8 cellular contexts compared by ENCODE assay signal in the genomic region with DNA sequence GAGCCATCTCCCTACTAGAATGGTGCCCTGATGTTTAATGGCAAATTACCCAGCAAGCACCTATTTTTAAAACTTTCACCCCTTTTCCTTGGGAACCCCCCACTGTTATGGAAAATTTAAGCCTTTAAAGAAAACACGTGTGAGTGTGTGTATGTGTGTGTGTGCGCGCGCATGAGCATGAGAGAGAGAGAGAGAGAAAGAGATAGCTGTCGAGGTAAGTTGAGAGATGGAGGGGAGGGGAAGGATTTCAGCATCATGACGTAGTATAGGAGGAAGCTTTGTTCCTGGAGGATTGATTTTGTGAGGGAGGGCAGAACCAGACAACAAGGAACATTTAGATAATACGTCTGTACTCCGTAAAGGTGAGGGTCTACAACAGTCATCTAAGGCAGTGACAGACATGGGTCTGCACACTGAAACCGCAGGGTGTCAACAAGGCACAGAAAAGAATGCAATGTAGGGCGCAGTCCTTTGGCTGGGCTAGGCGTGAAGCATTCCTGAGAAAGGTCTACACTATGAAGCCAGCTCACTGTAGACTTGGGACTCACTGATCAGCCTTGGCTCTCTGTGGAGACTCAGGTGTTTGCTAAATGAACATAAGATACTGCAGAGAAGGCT.
DNase-seq lines count a peak whose midpoint lies in the region; ATAC-seq and TF ChIP-seq lines count a peak whose summit lies in the region.

No MANE protein-coding gene starts in this region.

- intact Hi-C loops in A673 (cut with micrococcal nuclease; ENCODE audit: unreplicated experiment) (loop anchor here (10.0 kb wide), 1 partner anchor 252 kb away; no protein-coding TSS in a partner anchor), breast epithelium (cut with DNase I; ENCODE audit: low total_unique reads) (no loop called here), lower lobe of right lung (cut with DNase I) (no loop called here)

- H3K36me3 ChIP-seq in A673 (ENCODE audit: insufficient read depth, low read length, poor library complexity, severe bottlenecking) (no peaks in the 10 kb centered on the region), KMS-11 (ENCODE audit: insufficient read depth) (no peaks in the 10 kb centered on the region), breast epithelium (no peaks in the 10 kb centered on the region), lower lobe of right lung (no peaks in the 10 kb centered on the region), urinary bladder (ENCODE audit: insufficient read depth) (no peaks in the 10 kb centered on the region)

- no peaks in the 10 kb centered on the region for H4K20me1 ChIP-seq in KMS-11 (ENCODE audit: insufficient read depth)

- no TSS peak for BruUV-seq in A673 (replicated peaks; lab: Mats Ljungman, UMichigan)

- H3K4me1 ChIP-seq in A673 (ENCODE audit: insufficient read depth, low read length, poor library complexity, severe bottlenecking) (peaks cover 12% of the 10 kb centered on the region), KMS-11 (ENCODE audit: low read depth, poor library complexity, severe bottlenecking) (peaks cover 8% of the 10 kb centered on the region), breast epithelium (peaks cover 0 to 4% of the 10 kb centered on the region in 2 donors), lower lobe of right lung (peaks cover 18% of the 10 kb centered on the region), urinary bladder (ENCODE audit: insufficient read depth) (no peaks in the 10 kb centered on the region)

- peak overlapping the region; percentile 91 for H2AFZ ChIP-seq in KMS-11 (ENCODE audit: low read depth)

- peak; percentile 66 to 67 for ATAC-seq in lower lobe of right lung
- ATAC-seq in HG03432 (IDR thresholded peaks at IDR 0.05; ENCODE audit: unreplicated experiment) = no peak

- H3K9me3 ChIP-seq in A673 (ENCODE audit: low read depth, low read length, poor library complexity, severe bottlenecking) = peaks cover 4% of the 10 kb centered on the region
- H3K9me3 ChIP-seq in breast epithelium = no peaks in the 10 kb centered on the region
- H3K9me3 ChIP-seq in lower lobe of right lung = no peaks in the 10 kb centered on the region

- TF ChIP-seq CTCF in A673 (conservative IDR thresholded peaks at IDR 0.05; ENCODE audit: low read depth, low read length) (no peak), KMS-11 (conservative IDR thresholded peaks at IDR 0.05; ENCODE audit: low read depth, low read length) (no peak), breast epithelium (IDR thresholded peaks at IDR 0.05) (no peak), lower lobe of right lung (IDR thresholded peaks at IDR 0.05) (no peak)

- peak overlapping the region; percentile 51; the same call in 1 of the 2 replicates for H3K9ac ChIP-seq in KMS-11

- no peak for TF ChIP-seq POLR2A in breast epithelium (IDR thresholded peaks at IDR 0.05)

- DNase-seq in A673 (ENCODE audit: low spot score) = no peak
- DNase-seq in breast epithelium (ENCODE audit: low spot score in 2 of 2) = no peak
- no peak for DNase-seq in lower lobe of right lung
- DNase-seq in CD1c-positive myeloid dendritic cell (ENCODE audit: extremely low spot score) = no peak
- DNase-seq in germinal center (ENCODE audit: low spot score) = no peak

- 32% methylated on average over 11 of the region's 11 CpGs for WGBS in urinary bladder

- H3K27ac ChIP-seq in A673 (ENCODE audit: low read depth, low read length, poor library complexity, severe bottlenecking) (no peak overlapping the region), KMS-11 (peak overlapping the region; percentile 59; the same call in 1 of the 2 replicates), breast epithelium (peak overlapping the region; percentile 27 to 70), lower lobe of right lung (peak overlapping the region; percentile 61), urinary bladder (ENCODE audit: low read depth) (no peak overlapping the region)

- H3K4me3 ChIP-seq in A673 (ENCODE audit: low read depth, low read length, poor library complexity, severe bottlenecking) (peak overlapping the region; percentile 40), KMS-11 (IDR thresholded peaks at IDR 0.05; ENCODE audit: insufficient read depth, low read depth, low read length) (peak overlapping the region; percentile 30), breast epithelium (peak overlapping the region; percentile 37 to 64 (median 50)), lower lobe of right lung (peak overlapping the region; percentile 56), urinary bladder (ENCODE audit: low read depth, low read length) (peak overlapping the region; percentile 41)

- CTCF ChIA-PET in A673 (lab: Charles Lee) = no interaction called here

- no peaks in the 10 kb centered on the region for H3K79me2 ChIP-seq in KMS-11 (ENCODE audit: insufficient read depth, low read depth)

- no peaks in the 10 kb centered on the region for H3K27me3 ChIP-seq in A673 (replicated peaks; ENCODE audit: insufficient read depth, low read depth, low read length, poor library complexity)
- no peaks in the 10 kb centered on the region for H3K27me3 ChIP-seq in KMS-11 (ENCODE audit: insufficient read depth, low read depth)
- H3K27me3 ChIP-seq in breast epithelium = no peaks in the 10 kb centered on the region
- no peaks in the 10 kb centered on the region for H3K27me3 ChIP-seq in lower lobe of right lung (ENCODE audit: low read depth)

- POLR2A ChIA-PET in A673 (lab: Charles Lee; ENCODE audit: low non-redundant PET) = no interaction called here

- peak overlapping the region; percentile 76 for H3K4me2 ChIP-seq in KMS-11

Comparison
In these comparisons a context has a peak if more than half of its experiments do, and no peak if none do; other contexts are left out.
1. H3K27ac ChIP-seq: peak in KMS-11 (single experiment), breast epithelium (2 of 2) and lower lobe of right lung (single experiment); none in A673 (single experiment) and urinary bladder (single experiment).
2. Peak in every context shown above with its lines, with median percentiles within 50 percentile points of each other: H3K4me3 ChIP-seq.